9 cellular contexts compared by ENCODE assay signal in genomic region chr11:66568124-66568916, GRCh38. TPM values are rescaled to one million over a fixed set of nuclear protein-coding genes. Genes with fewer than 3 reads are reported as not detected.
DNase-seq lines count a peak whose midpoint lies in the region; ATAC-seq, FAIRE-seq and TF ChIP-seq lines count a peak whose summit lies in the region.
"Had no signal": no experiment of that assay in that cellular context is flagged by ENCODE, and none has a peak within 500 bp of the region (broad histone marks: within the 10 kb centered on the region; RNA-seq: fewer than 3 reads in every experiment).

CTSF (minus strand) TSS chr11:66568606; CDS start chr11:66568486, 120 bp downstream.

- H3K4me3 ChIP-seq in liver (ENCODE audit: low read depth in 1 of 3, low read length in 3 of 3) (peak within 1 kb of the TSS; percentile 38 to 58 (median 48)), HepG2 (replicated peaks in 1 of 3; ENCODE audit: insufficient read depth in 1 of 3, low read depth in 2 of 3, low read length in 3 of 3) (no peak within 1 kb of the TSS), lower leg skin (ENCODE audit: low read depth, poor library complexity, severe bottlenecking) (peak within 1 kb of the TSS; percentile 47)

- H3K9me3 ChIP-seq in liver (ENCODE audit: control insufficient read depth in 4 of 4, low read length in 3 of 4) (no peaks in the 10 kb centered on the region), HepG2 (ENCODE audit: low read length) (no peaks in the 10 kb centered on the region)

- TF ChIP-seq CTCF in liver (IDR thresholded peaks at IDR 0.05; ENCODE audit: low read depth, low read length, missing input control): no peak
- no peak for TF ChIP-seq CTCF in HepG2 (CRISPR knock-in tag; IDR thresholded peaks at IDR 0.05)
- TF ChIP-seq CTCF in lower leg skin (IDR thresholded peaks at IDR 0.05): no peak

- TF ChIP-seq POLR2A in HepG2 (IDR thresholded peaks at IDR 0.05; ENCODE audit: insufficient read depth in 1 of 2, low read depth in 2 of 2, low read length in 2 of 2) (no peak), lower leg skin (IDR thresholded peaks at IDR 0.05) (no peak)

- no TSS peak for BruUV-seq in HepG2 (replicated peaks; lab: Mats Ljungman, UMichigan)

- CTCF ChIA-PET in HepG2 (lab: Yijun Ruan, JAX; ENCODE audit: low intra/inter-chr PET ratio, low total read pairs): no interaction called here

- intact Hi-C loops in HepG2 (cut with micrococcal nuclease; ENCODE audit: unreplicated experiment) (no loop called here), lower leg skin (cut with DNase I; ENCODE audit: low total_unique reads) (no loop called here)

- no peak for ATAC-seq in HepG2

- POLR2A ChIA-PET in HepG2 (lab: Yijun Ruan, JAX): no interaction called here

- peaks cover 2 to 14% (median 8%) of the 10 kb centered on the region in 4 donors for H3K4me1 ChIP-seq in liver (ENCODE audit: control insufficient read depth in 4 of 4, insufficient read depth in 4 of 4, low read length in 3 of 4)
- no peaks in the 10 kb centered on the region for H3K4me1 ChIP-seq in HepG2 (ENCODE audit: insufficient read depth, low read length)

- FAIRE-seq in HepG2 (lab: Jason Lieb, UNC): no peak

- TF ChIP-seq EP300 in HepG2 (IDR thresholded peaks at IDR 0.05; ENCODE audit: low read depth in 2 of 2, low read length in 2 of 2) (no peak), HepG2 (CRISPR knock-in tag; IDR thresholded peaks at IDR 0.05; ENCODE audit: borderline replicate concordance) (no peak)

- no peaks in the 10 kb centered on the region for H4K20me1 ChIP-seq in HepG2 (ENCODE audit: insufficient read depth, low read length)

- no peak for DNase-seq in HepG2 (ENCODE audit: low spot score)
- peak; percentile 74 for DNase-seq in NCI-H226
- peak; percentile 75 to 79 for DNase-seq in activated CD4-positive, alpha-beta T cell treated with anti-CD3 and anti-CD28 coated beads, Interleukin-2, amount 50 U/mL, for 48 hours
- DNase-seq in dermis blood vessel endothelial cell: peak; percentile 86
- DNase-seq in lower leg skin (ENCODE audit: low spot score in 2 of 2): peak; percentile 87 to 96
- DNase-seq in stimulated activated CD4-positive, alpha-beta T cell treated with anti-CD3 and anti-CD28 coated beads, TNF-alpha, amount 100 ng/mL, for 4 hours (ENCODE audit: low read depth in 3 of 3): peak; percentile 46 to 58 (median 50)
- no peak for DNase-seq in NAMALWA (ENCODE audit: low spot score)
- DNase-seq: DND-41 had no signal

- H2AFZ ChIP-seq in HepG2 (ENCODE audit: low read length): no peak within 1 kb of the TSS

- TF ChIP-seq RAD21 in liver (IDR thresholded peaks at IDR 0.05): no peak
- TF ChIP-seq RAD21 in HepG2 (CRISPR knock-in tag; IDR thresholded peaks at IDR 0.05): no peak

- H3K9ac ChIP-seq in liver (ENCODE audit: low read depth in 1 of 2, low read length in 2 of 2) (peak within 1 kb of the TSS in 1 of 2 donors; percentile 49), HepG2 (ENCODE audit: insufficient read depth, low read depth, low read length) (no peak within 1 kb of the TSS)

- H3K79me2 ChIP-seq in HepG2 (ENCODE audit: insufficient read depth, low read length): no peaks in the 10 kb centered on the region

- WGBS in liver: 6% methylated on average over 77 of the region's 77 CpGs
- 58% methylated on average over 9 of the region's 77 CpGs for WGBS in HepG2 (ENCODE audit: low lambda C conversion rate)
- 2 to 4% methylated on average over 46 to 49 of the region's 77 CpGs for WGBS in lower leg skin, 2 donors

- H3K4me2 ChIP-seq in HepG2 (ENCODE audit: low read depth, low read length): no peak within 1 kb of the TSS

- H3K27me3 ChIP-seq in liver (ENCODE audit: control insufficient read depth in 4 of 4, insufficient read depth in 4 of 4, low read length in 3 of 4): no peaks in the 10 kb centered on the region
- peaks cover 3 to 43% of the 10 kb centered on the region in 2 experiments; a peak in 4 of 5 replicates for H3K27me3 ChIP-seq in HepG2 (ENCODE audit: control insufficient read depth in 1 of 2, insufficient read depth in 2 of 2, low read length in 2 of 2)

- H3K36me3 ChIP-seq in liver (ENCODE audit: control insufficient read depth in 4 of 4, insufficient read depth in 3 of 4, low read depth in 1 of 4, low read length in 3 of 4) (peaks cover 0 to 8% (median 0%) of the 10 kb centered on the region in 4 donors), HepG2 (replicated peaks in 1 of 2; ENCODE audit: control insufficient read depth in 1 of 2, insufficient read depth in 2 of 2, low read length in 2 of 2) (no peaks in the 10 kb centered on the region)

- H3K27ac ChIP-seq in liver (ENCODE audit: low read depth in 1 of 2, low read length in 2 of 2) (peak within 1 kb of the TSS in 1 of 2 donors; percentile 31), HepG2 (ENCODE audit: extremely low read length, insufficient read depth, low read length) (no peak within 1 kb of the TSS)

- in situ Hi-C loops in HepG2 (cut with HindIII; ENCODE audit: extremely low pct_ligation_motif_present, low pct_unique_long_range_greater_than_20kb): loop anchor here (25.0 kb wide), 1 partner anchor 269 kb away; the partner anchor contains the start of gene RCE1

TF ChIP-seq in liver, 16 proteins besides CTCF, POLR2A, EP300 and RAD21:
- TF ChIP-seq NR2F2 (IDR thresholded peaks at IDR 0.05) (no peak), FOXA2 (IDR thresholded peaks at IDR 0.05) (peak; percentile 89), FOXA1 (IDR thresholded peaks at IDR 0.05) (peak; percentile 88), ATF3 (IDR thresholded peaks at IDR 0.05) (no peak), EGR1 (IDR thresholded peaks at IDR 0.05; ENCODE audit: low read depth in 2 of 2) (no peak), RXRA (IDR thresholded peaks at IDR 0.05) (peak; percentile 65 to 70)
- TF ChIP-seq, protein P1, sequence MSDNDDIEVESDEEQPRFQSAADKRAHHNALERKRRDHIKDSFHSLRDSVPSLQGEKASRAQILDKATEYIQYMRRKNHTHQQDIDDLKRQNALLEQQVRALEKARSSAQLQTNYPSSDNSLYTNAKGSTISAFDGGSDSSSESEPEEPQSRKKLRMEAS (IDR thresholded peaks at IDR 0.05): no peak

TF ChIP-seq in HepG2, 621 proteins besides CTCF, POLR2A, EP300 and RAD21 (continues in another document):
- TF ChIP-seq, protein P2, sequence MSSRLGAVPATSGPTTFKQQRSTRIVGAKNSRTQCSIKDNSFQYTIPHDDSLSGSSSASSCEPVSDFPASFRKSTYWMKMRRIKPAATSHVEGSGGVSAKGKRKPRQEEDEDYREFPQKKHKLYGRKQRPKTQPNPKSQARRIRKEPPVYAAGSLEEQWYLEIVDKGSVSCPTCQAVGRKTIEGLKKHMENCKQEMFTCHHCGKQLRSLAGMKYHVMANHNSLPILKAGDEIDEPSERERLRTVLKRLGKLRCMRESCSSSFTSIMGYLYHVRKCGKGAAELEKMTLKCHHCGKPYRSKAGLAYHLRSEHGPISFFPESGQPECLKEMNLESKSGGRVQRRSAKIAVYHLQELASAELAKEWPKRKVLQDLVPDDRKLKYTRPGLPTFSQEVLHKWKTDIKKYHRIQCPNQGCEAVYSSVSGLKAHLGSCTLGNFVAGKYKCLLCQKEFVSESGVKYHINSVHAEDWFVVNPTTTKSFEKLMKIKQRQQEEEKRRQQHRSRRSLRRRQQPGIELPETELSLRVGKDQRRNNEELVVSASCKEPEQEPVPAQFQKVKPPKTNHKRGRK (CRISPR knock-in tag; IDR thresholded peaks at IDR 0.05): no peak
- TF ChIP-seq ZBTB42 (CRISPR knock-in tag; IDR thresholded peaks at IDR 0.05) (no peak), FIP1L1 (IDR thresholded peaks at IDR 0.05; ENCODE audit: borderline replicate concordance, insufficient read depth, low read depth, low read length) (no peak), ZNF775 (CRISPR knock-in tag; IDR thresholded peaks at IDR 0.05; ENCODE audit: borderline replicate concordance) (no peak), ZNF484 (CRISPR knock-in tag; IDR thresholded peaks at IDR 0.05; ENCODE audit: borderline replicate concordance, low read depth) (no peak), ZNF772 (CRISPR knock-in tag; IDR thresholded peaks at IDR 0.05) (no peak), RFX5 (IDR thresholded peaks at IDR 0.05; ENCODE audit: low read depth, low read length) (no peak)
- TF ChIP-seq, protein P3, sequence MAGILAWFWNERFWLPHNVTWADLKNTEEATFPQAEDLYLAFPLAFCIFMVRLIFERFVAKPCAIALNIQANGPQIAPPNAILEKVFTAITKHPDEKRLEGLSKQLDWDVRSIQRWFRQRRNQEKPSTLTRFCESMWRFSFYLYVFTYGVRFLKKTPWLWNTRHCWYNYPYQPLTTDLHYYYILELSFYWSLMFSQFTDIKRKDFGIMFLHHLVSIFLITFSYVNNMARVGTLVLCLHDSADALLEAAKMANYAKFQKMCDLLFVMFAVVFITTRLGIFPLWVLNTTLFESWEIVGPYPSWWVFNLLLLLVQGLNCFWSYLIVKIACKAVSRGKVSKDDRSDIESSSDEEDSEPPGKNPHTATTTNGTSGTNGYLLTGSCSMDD (CRISPR knock-in tag; IDR thresholded peaks at IDR 0.05): no peak

RNA-seq across cellular contexts. Expression of gene CTSF, which starts in this region (rescaled TPM):
- total RNA-seq in liver (10 to 100 TPM in 1 of 2 donors, 1 to 10 TPM in 1; 8.5 to 20.2 TPM), HepG2 (2016; rRNA removed; fragmentation: Illumina TruSeq; extraction: Trizol) (not detected in 2 replicates), dermis blood vessel endothelial cell (27.8 and 63.5 TPM in 2 replicates), lower leg skin (100 to 1,000 TPM in 2 of 4 donors, 10 to 100 TPM in 2; 96.4 to 120 (median 103) TPM)
- polyA plus RNA-seq in liver (10 to 100 TPM; 27.7 to 31.9 TPM), HepG2 (2011; rRNA removed) (0.17 TPM in 1 of 2 replicates, not detected in the other)
- total RNA-seq in HepG2 (2016; cell fraction: cytosol; rRNA removed; fragmentation: Illumina TruSeq; extraction: Trizol; ENCODE audit: low read depth): not detected in 2 replicates
- total RNA-seq in HepG2 (2016; cell fraction: insoluble cytoplasmic fraction; rRNA removed; fragmentation: Illumina TruSeq; extraction: Trizol): not detected in 2 replicates
- not detected in 2 replicates for total RNA-seq in HepG2 (2016; cell fraction: membrane; rRNA removed; fragmentation: Illumina TruSeq; extraction: Trizol)
- not detected in 2 replicates for total RNA-seq in HepG2 (2016; cell fraction: nucleus; rRNA removed; fragmentation: Illumina TruSeq; extraction: Trizol)
- 0.08 TPM in 1 of 2 replicates, not detected in the other for polyA plus RNA-seq in HepG2 (2011; cell fraction: cytosol; rRNA removed)
- polyA plus RNA-seq in HepG2 (2011; cell fraction: nucleus; rRNA removed): 0.24 TPM in 1 of 2 replicates, not detected in the other
- polyA plus RNA-seq in HepG2 (2012): not detected in 2 replicates
- polyA plus RNA-seq in HepG2 (2016; cell fraction: cytosol; fragmentation: Illumina TruSeq; extraction: Trizol; ENCODE audit: low read depth): not detected in 2 replicates
- polyA plus RNA-seq in HepG2 (2016; cell fraction: insoluble cytoplasmic fraction; fragmentation: Illumina TruSeq; extraction: Trizol; ENCODE audit: low read depth): not detected in 2 replicates
- polyA plus RNA-seq in HepG2 (2016; cell fraction: membrane; fragmentation: Illumina TruSeq; extraction: Trizol; ENCODE audit: low read depth): not detected in 2 replicates
- not detected in 2 replicates for polyA plus RNA-seq in HepG2 (2016; cell fraction: nucleus; fragmentation: Illumina TruSeq; extraction: Trizol; ENCODE audit: insufficient read depth, low read depth)
- 6.7 TPM in 1 of 2 replicates, not detected in the other for polyA minus RNA-seq in HepG2 (2011; rRNA and poly(A)+ RNA removed; ENCODE audit: low replicate concordance)
- not detected in 2 replicates for polyA minus RNA-seq in HepG2 (2011; cell fraction: cytosol; rRNA and poly(A)+ RNA removed)
- not detected in 2 replicates for polyA minus RNA-seq in HepG2 (2011; cell fraction: nucleus; rRNA and poly(A)+ RNA removed)

Comparison
In these comparisons a context has a peak if more than half of its experiments do, and no peak if none do; other contexts are left out.
1. RNA of gene CTSF (total RNA-seq): 96.4 to 120 TPM in lower leg skin, 27.8 to 63.5 TPM in dermis blood vessel endothelial cell and 8.5 to 20.2 TPM in liver; not detected in HepG2; every median in the first group is over 4 times any median in the second.
2. RNA of gene CTSF (polyA plus RNA-seq): 27.7 to 31.9 TPM in liver; 0.08 to 0.24 TPM in HepG2; every median in the first group is over 10 times any median in the second.
3. H3K4me3 ChIP-seq: peak in liver (3 of 3) and lower leg skin (single experiment); none in HepG2 (0 of 3).
4. DNase-seq: peak in NCI-H226 (single experiment), activated CD4-positive, alpha-beta T cell treated with anti-CD3 and anti-CD28 coated beads, Interleukin-2, amount 50 U/mL, for 48 hours (2 of 2), dermis blood vessel endothelial cell (single experiment), lower leg skin (2 of 2) and stimulated activated CD4-positive, alpha-beta T cell treated with anti-CD3 and anti-CD28 coated beads, TNF-alpha, amount 100 ng/mL, for 4 hours (3 of 3); none in HepG2 (single experiment) and NAMALWA (single experiment).